ENCODE assay signal across 1 cellular context in the genomic region with DNA sequence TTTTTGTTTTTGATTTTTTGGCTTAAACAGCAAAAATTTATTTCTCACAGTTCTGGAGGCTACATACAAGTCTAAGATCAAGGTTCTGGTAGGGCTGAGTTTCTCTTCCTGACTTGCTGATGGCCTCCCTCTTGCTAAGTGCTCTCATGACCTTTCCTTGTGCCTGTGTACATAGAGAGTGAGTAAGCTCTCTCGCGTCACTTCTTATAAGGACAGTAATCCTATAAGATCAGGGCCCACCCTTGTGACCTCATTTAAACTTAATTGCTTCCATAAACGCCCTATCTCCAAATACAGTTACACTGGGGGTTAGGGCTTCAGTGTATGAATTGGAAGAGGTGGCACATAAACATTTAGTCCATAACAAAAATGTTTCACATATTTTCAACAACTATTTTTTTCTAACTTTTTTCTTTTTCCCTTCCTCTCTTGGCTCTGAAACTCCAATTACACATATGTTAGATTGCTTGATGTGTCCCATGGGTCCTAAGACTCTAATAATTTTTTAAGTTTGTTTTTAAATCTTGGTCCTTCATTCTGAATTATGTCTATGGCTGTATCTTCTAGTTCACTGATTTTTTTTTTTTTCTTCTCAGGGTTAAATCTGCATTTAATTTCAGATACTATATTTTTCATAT.
A peak's percentile ranks its signal among the peaks of the same experiment; 100 is the strongest.
TF ChIP-seq lines count a peak whose summit lies in the region.

No MANE protein-coding gene starts in this region.

TF ChIP-seq in K562, 482 proteins besides CTCF, POLR2A, EP300 and RAD21 (continued from another document and continues in another):
- TF ChIP-seq SRSF1 (IDR thresholded peaks at IDR 0.05; ENCODE audit: low read depth, low read length) (no peak), ZBTB7A (IDR thresholded peaks at IDR 0.05; ENCODE audit: borderline replicate concordance, control insufficient read depth, low read depth, low read length) (no peak), NONO (IDR thresholded peaks at IDR 0.05; ENCODE audit: low read depth in 2 of 2, low read length in 1 of 2) (no peak), MED1 (CRISPR knock-in tag; IDR thresholded peaks at IDR 0.05; ENCODE audit: borderline replicate concordance) (no peak), L3MBTL2 (IDR thresholded peaks at IDR 0.05) (peak; percentile 79), FIP1L1 (IDR thresholded peaks at IDR 0.05; ENCODE audit: low read depth, low read length, poor library complexity, severe bottlenecking) (no peak), NFE2 (IDR thresholded peaks at IDR 0.05; ENCODE audit: low read depth) (peak; percentile 88), SMAD3 (CRISPR knock-in tag; conservative IDR thresholded peaks at IDR 0.05) (peak; percentile 95), THRAP3 (IDR thresholded peaks at IDR 0.05; ENCODE audit: borderline replicate concordance) (no peak), ZNF232 (CRISPR knock-in tag; IDR thresholded peaks at IDR 0.05) (no peak), ETV5 (CRISPR knock-in tag; IDR thresholded peaks at IDR 0.05; ENCODE audit: low read depth) (no peak), OTX1 (CRISPR knock-in tag; IDR thresholded peaks at IDR 0.05) (no peak), ZNF224 (CRISPR knock-in tag; IDR thresholded peaks at IDR 0.05) (no peak), ZNF175 (CRISPR knock-in tag; IDR thresholded peaks at IDR 0.05; ENCODE audit: low read depth) (peak; percentile 99), NCOA4 (IDR thresholded peaks at IDR 0.05; ENCODE audit: partially characterized antibody) (no peak), FOXM1 (IDR thresholded peaks at IDR 0.05; ENCODE audit: low read depth) (peak; percentile 85), FOXM1 (CRISPR knock-in tag; IDR thresholded peaks at IDR 0.05; ENCODE audit: low read depth) (no peak), CBX1 (IDR thresholded peaks at IDR 0.05; ENCODE audit: low read depth) (no peak), TCF7L2 (IDR thresholded peaks at IDR 0.05; ENCODE audit: low read depth, low read length) (no peak), LEF1 (IDR thresholded peaks at IDR 0.05) (peak; percentile 97), TCF7 (IDR thresholded peaks at IDR 0.05; ENCODE audit: borderline replicate concordance) (no peak), ELF2 (CRISPR knock-in tag; IDR thresholded peaks at IDR 0.05) (no peak), DLX4 (CRISPR knock-in tag; IDR thresholded peaks at IDR 0.05) (no peak), ZNF217 (CRISPR knock-in tag; IDR thresholded peaks at IDR 0.05) (no peak), RBFOX2 (IDR thresholded peaks at IDR 0.05; ENCODE audit: low read depth, low read length) (no peak), NFE2L1 (tag; IDR thresholded peaks at IDR 0.05; ENCODE audit: borderline replicate concordance, low read depth) (peak; percentile 88), CCAR2 (IDR thresholded peaks at IDR 0.05; ENCODE audit: low read depth, low read length) (no peak), SMARCB1 (IDR thresholded peaks at IDR 0.05; ENCODE audit: insufficient read length, low read depth) (no peak), ZNF695 (CRISPR knock-in tag; IDR thresholded peaks at IDR 0.05) (0 out of 2 replicates have a peak, but pooled peaks have one; percentile 64), NFATC3 (IDR thresholded peaks at IDR 0.05) (no peak), ZNF407 (IDR thresholded peaks at IDR 0.05; ENCODE audit: low read depth) (no peak), CHCHD3 (CRISPR knock-in tag; IDR thresholded peaks at IDR 0.05) (no peak), ZNF134 (CRISPR knock-in tag; conservative IDR thresholded peaks at IDR 0.05) (no peak)
- TF ChIP-seq, protein P1, sequence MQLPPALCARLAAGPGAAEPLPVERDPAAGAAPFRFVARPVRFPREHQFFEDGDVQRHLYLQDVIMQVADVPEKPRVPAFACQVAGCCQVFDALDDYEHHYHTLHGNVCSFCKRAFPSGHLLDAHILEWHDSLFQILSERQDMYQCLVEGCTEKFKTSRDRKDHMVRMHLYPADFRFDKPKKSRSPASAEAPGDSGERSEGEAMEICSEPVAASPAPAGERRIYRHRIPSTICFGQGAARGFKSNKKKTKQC (CRISPR knock-in tag; IDR thresholded peaks at IDR 0.05), result no peak
- TF ChIP-seq, protein P2, sequence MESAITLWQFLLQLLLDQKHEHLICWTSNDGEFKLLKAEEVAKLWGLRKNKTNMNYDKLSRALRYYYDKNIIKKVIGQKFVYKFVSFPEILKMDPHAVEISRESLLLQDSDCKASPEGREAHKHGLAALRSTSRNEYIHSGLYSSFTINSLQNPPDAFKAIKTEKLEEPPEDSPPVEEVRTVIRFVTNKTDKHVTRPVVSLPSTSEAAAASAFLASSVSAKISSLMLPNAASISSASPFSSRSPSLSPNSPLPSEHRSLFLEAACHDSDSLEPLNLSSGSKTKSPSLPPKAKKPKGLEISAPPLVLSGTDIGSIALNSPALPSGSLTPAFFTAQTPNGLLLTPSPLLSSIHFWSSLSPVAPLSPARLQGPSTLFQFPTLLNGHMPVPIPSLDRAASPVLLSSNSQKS (CRISPR knock-in tag; IDR thresholded peaks at IDR 0.05), result no peak
- TF ChIP-seq, protein P3, sequence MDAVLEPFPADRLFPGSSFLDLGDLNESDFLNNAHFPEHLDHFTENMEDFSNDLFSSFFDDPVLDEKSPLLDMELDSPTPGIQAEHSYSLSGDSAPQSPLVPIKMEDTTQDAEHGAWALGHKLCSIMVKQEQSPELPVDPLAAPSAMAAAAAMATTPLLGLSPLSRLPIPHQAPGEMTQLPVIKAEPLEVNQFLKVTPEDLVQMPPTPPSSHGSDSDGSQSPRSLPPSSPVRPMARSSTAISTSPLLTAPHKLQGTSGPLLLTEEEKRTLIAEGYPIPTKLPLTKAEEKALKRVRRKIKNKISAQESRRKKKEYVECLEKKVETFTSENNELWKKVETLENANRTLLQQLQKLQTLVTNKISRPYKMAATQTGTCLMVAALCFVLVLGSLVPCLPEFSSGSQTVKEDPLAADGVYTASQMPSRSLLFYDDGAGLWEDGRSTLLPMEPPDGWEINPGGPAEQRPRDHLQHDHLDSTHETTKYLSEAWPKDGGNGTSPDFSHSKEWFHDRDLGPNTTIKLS (IDR thresholded peaks at IDR 0.05; ENCODE audit: borderline replicate concordance, low read depth), result no peak
- TF ChIP-seq, protein P4, sequence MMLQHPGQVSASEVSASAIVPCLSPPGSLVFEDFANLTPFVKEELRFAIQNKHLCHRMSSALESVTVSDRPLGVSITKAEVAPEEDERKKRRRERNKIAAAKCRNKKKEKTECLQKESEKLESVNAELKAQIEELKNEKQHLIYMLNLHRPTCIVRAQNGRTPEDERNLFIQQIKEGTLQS (IDR thresholded peaks at IDR 0.05), result peak; percentile 96
- TF ChIP-seq, protein P4 (CRISPR knock-in tag; conservative IDR thresholded peaks at IDR 0.05), result peak; percentile 92
- TF ChIP-seq, protein P5, sequence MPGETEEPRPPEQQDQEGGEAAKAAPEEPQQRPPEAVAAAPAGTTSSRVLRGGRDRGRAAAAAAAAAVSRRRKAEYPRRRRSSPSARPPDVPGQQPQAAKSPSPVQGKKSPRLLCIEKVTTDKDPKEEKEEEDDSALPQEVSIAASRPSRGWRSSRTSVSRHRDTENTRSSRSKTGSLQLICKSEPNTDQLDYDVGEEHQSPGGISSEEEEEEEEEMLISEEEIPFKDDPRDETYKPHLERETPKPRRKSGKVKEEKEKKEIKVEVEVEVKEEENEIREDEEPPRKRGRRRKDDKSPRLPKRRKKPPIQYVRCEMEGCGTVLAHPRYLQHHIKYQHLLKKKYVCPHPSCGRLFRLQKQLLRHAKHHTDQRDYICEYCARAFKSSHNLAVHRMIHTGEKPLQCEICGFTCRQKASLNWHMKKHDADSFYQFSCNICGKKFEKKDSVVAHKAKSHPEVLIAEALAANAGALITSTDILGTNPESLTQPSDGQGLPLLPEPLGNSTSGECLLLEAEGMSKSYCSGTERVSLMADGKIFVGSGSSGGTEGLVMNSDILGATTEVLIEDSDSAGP (CRISPR knock-in tag; IDR thresholded peaks at IDR 0.05), result no peak
- TF ChIP-seq, protein P6, sequence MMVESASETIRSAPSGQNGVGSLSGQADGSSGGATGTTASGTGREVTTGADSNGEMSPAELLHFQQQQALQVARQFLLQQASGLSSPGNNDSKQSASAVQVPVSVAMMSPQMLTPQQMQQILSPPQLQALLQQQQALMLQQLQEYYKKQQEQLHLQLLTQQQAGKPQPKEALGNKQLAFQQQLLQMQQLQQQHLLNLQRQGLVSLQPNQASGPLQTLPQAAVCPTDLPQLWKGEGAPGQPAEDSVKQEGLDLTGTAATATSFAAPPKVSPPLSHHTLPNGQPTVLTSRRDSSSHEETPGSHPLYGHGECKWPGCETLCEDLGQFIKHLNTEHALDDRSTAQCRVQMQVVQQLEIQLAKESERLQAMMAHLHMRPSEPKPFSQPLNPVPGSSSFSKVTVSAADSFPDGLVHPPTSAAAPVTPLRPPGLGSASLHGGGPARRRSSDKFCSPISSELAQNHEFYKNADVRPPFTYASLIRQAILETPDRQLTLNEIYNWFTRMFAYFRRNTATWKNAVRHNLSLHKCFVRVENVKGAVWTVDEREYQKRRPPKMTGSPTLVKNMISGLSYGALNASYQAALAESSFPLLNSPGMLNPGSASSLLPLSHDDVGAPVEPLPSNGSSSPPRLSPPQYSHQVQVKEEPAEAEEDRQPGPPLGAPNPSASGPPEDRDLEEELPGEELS (CRISPR knock-in tag; IDR thresholded peaks at IDR 0.05; ENCODE audit: borderline replicate concordance), result no peak
- TF ChIP-seq, protein P7, sequence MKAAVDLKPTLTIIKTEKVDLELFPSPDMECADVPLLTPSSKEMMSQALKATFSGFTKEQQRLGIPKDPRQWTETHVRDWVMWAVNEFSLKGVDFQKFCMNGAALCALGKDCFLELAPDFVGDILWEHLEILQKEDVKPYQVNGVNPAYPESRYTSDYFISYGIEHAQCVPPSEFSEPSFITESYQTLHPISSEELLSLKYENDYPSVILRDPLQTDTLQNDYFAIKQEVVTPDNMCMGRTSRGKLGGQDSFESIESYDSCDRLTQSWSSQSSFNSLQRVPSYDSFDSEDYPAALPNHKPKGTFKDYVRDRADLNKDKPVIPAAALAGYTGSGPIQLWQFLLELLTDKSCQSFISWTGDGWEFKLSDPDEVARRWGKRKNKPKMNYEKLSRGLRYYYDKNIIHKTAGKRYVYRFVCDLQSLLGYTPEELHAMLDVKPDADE (conservative IDR thresholded peaks at IDR 0.05; ENCODE audit: control insufficient read depth, low read depth, low read length), result no peak
